ENCODE assay signal across 1 cellular context in genomic region chr12:106088246-106089200, GRCh38.
A peak's percentile ranks its signal among the peaks of the same experiment; 100 is the strongest.
TF ChIP-seq lines count a peak whose summit lies in the region.

No MANE protein-coding gene starts in this region.

TF ChIP-seq in HEK293, 187 proteins besides CTCF, POLR2A, EP300 and RAD21:
- TF ChIP-seq YY2 (tag by site-specific recombination; IDR thresholded peaks at IDR 0.05) (no peak), ZNF768 (tag by site-specific recombination; IDR thresholded peaks at IDR 0.05) (peak; percentile 77; the same call in 1 of the 2 replicates)
